Comparison of ENCODE assay signal across 19 cellular contexts in genomic region chr19:7602240-7602934, GRCh38. TPM values are rescaled to one million over a fixed set of nuclear protein-coding genes. Genes with fewer than 3 reads are reported as not detected.
"Had no signal": no experiment of that assay in that cellular context is flagged by ENCODE, and none has a peak within 500 bp of the region (broad histone marks: within the 10 kb centered on the region; RNA-seq: fewer than 3 reads in every experiment).

No MANE protein-coding gene starts in this region.

- DNase-seq: activated CD4-positive, alpha-beta T cell treated with anti-CD3 and anti-CD28 coated beads for 4 hours; activated naive CD4-positive, alpha-beta T cell treated with anti-CD3 and anti-CD28 coated beads for 36 hours; central memory CD4-positive, alpha-beta T cell; effector CD4-positive, alpha-beta T cell; hypothalamus; kidney glomerular epithelial cell; mucosa of descending colon; natural killer cell; nucleus accumbens; stimulated activated CD4-positive, alpha-beta T cell treated with anti-CD3 and anti-CD28 coated beads, Interleukin-12 subunit alpha, Interleukin-12 subunit beta, amount 100 ng/mL, for 4 hours; stimulated activated naive CD4-positive, alpha-beta T cell; WERI-Rb-1 had no signal

- ATAC-seq: activated T-helper 17 cell treated with anti-CD3 and anti-CD28 coated beads, Interleukin-2, amount 50 U/mL, for 72 hours; mucosa of descending colon; natural killer cell had no signal

- H3K27ac ChIP-seq: coronary artery, suprapubic skin, WERI-Rb-1 had no signal

- H3K4me3 ChIP-seq: coronary artery, mucosa of descending colon, suprapubic skin had no signal

- H3K36me3 ChIP-seq: WERI-Rb-1 had no signal

- FAIRE-seq: endothelial cell of umbilical vein had no signal

- H3K9me3 ChIP-seq: mucosa of descending colon, suprapubic skin had no signal

RNA-seq across cellular contexts. Expression of gene CAMSAP3, which starts 6.7 kb away (rescaled TPM):
- total RNA-seq: fibroblast of lung had no signal
- polyA plus RNA-seq: fibroblast of lung had no signal

RNA-seq across cellular contexts. Expression of gene PCP2, which starts 31.1 kb away (rescaled TPM):
- total RNA-seq: endothelial cell of umbilical vein, fibroblast of lung, glomerular endothelial cell, urinary bladder had no signal
- polyA plus RNA-seq: endothelial cell of umbilical vein, fibroblast of lung had no signal
